8 cellular contexts compared by ENCODE assay signal in genomic region chr12:105083551-105084105, GRCh38. TPM values are rescaled to one million over a fixed set of nuclear protein-coding genes. Genes with fewer than 3 reads are reported as not detected.
DNase-seq lines count a peak whose midpoint lies in the region; ATAC-seq, FAIRE-seq and TF ChIP-seq lines count a peak whose summit lies in the region.

No MANE protein-coding gene starts in this region.

- peak overlapping the region; percentile 67 for H3K4me3 ChIP-seq in neural progenitor cell
- H3K4me3 ChIP-seq in small intestine (ENCODE audit: low read depth in 1 of 2, low read length in 2 of 2): no peak overlapping the region

- H3K9me3 ChIP-seq in neural progenitor cell (ENCODE audit: low read depth) (no peaks in the 10 kb centered on the region), small intestine (ENCODE audit: control insufficient read depth, low read depth) (no peaks in the 10 kb centered on the region)

- intact Hi-C loops in activated T-helper 2 cell treated with anti-CD3 and anti-CD28 coated beads, Interferon-gamma antibody, Interleukin-2, Interleukin-4, amounts not matched to agents 10 μg/mL and 5 μg/mL and 100 μg/mL, durations not matched to agents 14 hours and 24 hours and 36 hours (cut with micrococcal nuclease): loop anchor here (1.0 kb wide), 1 partner anchor 24 kb away; the partner anchor contains the start of gene WASHC4

- peaks cover 11% of the 10 kb centered on the region for H3K4me1 Mint-ChIP-seq in T-helper 2 cell treated with Interferon-gamma antibody and Interleukin-4, amounts not matched to agents 5 μg/mL and 100 μg/mL, for 36 hours (ENCODE audit: low read depth)
- H3K4me1 Mint-ChIP-seq in activated T-helper 2 cell treated with anti-CD3 and anti-CD28 coated beads, Interferon-gamma antibody, Interleukin-2, Interleukin-4, amounts not matched to agents 10 μg/mL and 5 μg/mL and 100 μg/mL, durations not matched to agents 14 hours and 24 hours and 36 hours (ENCODE audit: low read depth): peaks cover 8% of the 10 kb centered on the region
- peaks cover 9% of the 10 kb centered on the region for H3K4me1 Mint-ChIP-seq in neural progenitor cell

- peaks cover 39% of the 10 kb centered on the region for H3K27me3 ChIP-seq in neural progenitor cell
- H3K27me3 ChIP-seq in small intestine (ENCODE audit: control insufficient read depth in 2 of 2, insufficient read depth in 2 of 2, low read length in 2 of 2): no peaks in the 10 kb centered on the region

- H3F3A ChIP-seq in neural progenitor cell (ENCODE audit: low read depth): peaks cover 12% of the 10 kb centered on the region

- H3K4me1 ChIP-seq in neural progenitor cell (peaks cover 13% of the 10 kb centered on the region), small intestine (ENCODE audit: control insufficient read depth in 2 of 2, insufficient read depth in 1 of 2, low read depth in 1 of 2, low read length in 1 of 2) (no peaks in the 10 kb centered on the region)

- peak overlapping the region; percentile 83 for H3K4me3 Mint-ChIP-seq in T-helper 2 cell treated with Interferon-gamma antibody and Interleukin-4, amounts not matched to agents 5 μg/mL and 100 μg/mL, for 36 hours
- peak overlapping the region; percentile 80 for H3K4me3 Mint-ChIP-seq in activated T-helper 2 cell treated with anti-CD3 and anti-CD28 coated beads, Interferon-gamma antibody, Interleukin-2, Interleukin-4, amounts not matched to agents 10 μg/mL and 5 μg/mL and 100 μg/mL, durations not matched to agents 14 hours and 24 hours and 36 hours (ENCODE audit: low read depth)
- H3K4me3 Mint-ChIP-seq in neural progenitor cell: peak overlapping the region; percentile 87

- DNase-seq in T-helper 2 cell treated with Interferon-gamma antibody and Interleukin-4, amounts not matched to agents 5 μg/mL and 100 μg/mL, for 36 hours (ENCODE audit: low spot score): no peak
- DNase-seq in T-helper 2 cell: no peak
- peak; percentile 69 for DNase-seq in LHCN-M2 (ENCODE audit: low read depth)
- DNase-seq in activated T-helper 2 cell treated with anti-CD3 and anti-CD28 coated beads, Interferon-gamma antibody, Interleukin-2, Interleukin-4, amounts not matched to agents 10 μg/mL and 5 μg/mL and 100 μg/mL, durations not matched to agents 14 hours and 24 hours and 36 hours (ENCODE audit: low spot score): no peak
- DNase-seq in frontal cortex (ENCODE audit: low spot score in 2 of 2): peak; percentile 12 to 23
- peak; percentile 34 for DNase-seq in neural progenitor cell (ENCODE audit: low spot score)
- no peak for DNase-seq in small intestine

- peak overlapping the region; percentile 99 for H3K4me2 ChIP-seq in neural progenitor cell

- TF ChIP-seq CTCF in neural progenitor cell (IDR thresholded peaks at IDR 0.05): no peak

- peaks cover 5% of the 10 kb centered on the region for H3K9me3 Mint-ChIP-seq in T-helper 2 cell treated with Interferon-gamma antibody and Interleukin-4, amounts not matched to agents 5 μg/mL and 100 μg/mL, for 36 hours
- H3K9me3 Mint-ChIP-seq in activated T-helper 2 cell treated with anti-CD3 and anti-CD28 coated beads, Interferon-gamma antibody, Interleukin-2, Interleukin-4, amounts not matched to agents 10 μg/mL and 5 μg/mL and 100 μg/mL, durations not matched to agents 14 hours and 24 hours and 36 hours: no peaks in the 10 kb centered on the region
- peaks cover 8% of the 10 kb centered on the region for H3K9me3 Mint-ChIP-seq in neural progenitor cell

- H3K27me3 Mint-ChIP-seq in T-helper 2 cell treated with Interferon-gamma antibody and Interleukin-4, amounts not matched to agents 5 μg/mL and 100 μg/mL, for 36 hours (ENCODE audit: low read depth): peaks cover 37% of the 10 kb centered on the region
- H3K27me3 Mint-ChIP-seq in activated T-helper 2 cell treated with anti-CD3 and anti-CD28 coated beads, Interferon-gamma antibody, Interleukin-2, Interleukin-4, amounts not matched to agents 10 μg/mL and 5 μg/mL and 100 μg/mL, durations not matched to agents 14 hours and 24 hours and 36 hours (ENCODE audit: low read depth): peaks cover 35% of the 10 kb centered on the region
- peaks cover 9% of the 10 kb centered on the region for H3K27me3 Mint-ChIP-seq in neural progenitor cell (ENCODE audit: insufficient read depth, low read depth)

- no peak for ATAC-seq in GM19023 (IDR thresholded peaks at IDR 0.05; ENCODE audit: unreplicated experiment)

- no peaks in the 10 kb centered on the region for H3K36me3 Mint-ChIP-seq in T-helper 2 cell treated with Interferon-gamma antibody and Interleukin-4, amounts not matched to agents 5 μg/mL and 100 μg/mL, for 36 hours (ENCODE audit: low read depth)
- no peaks in the 10 kb centered on the region for H3K36me3 Mint-ChIP-seq in activated T-helper 2 cell treated with anti-CD3 and anti-CD28 coated beads, Interferon-gamma antibody, Interleukin-2, Interleukin-4, amounts not matched to agents 10 μg/mL and 5 μg/mL and 100 μg/mL, durations not matched to agents 14 hours and 24 hours and 36 hours (ENCODE audit: low read depth)
- H3K36me3 Mint-ChIP-seq in neural progenitor cell: no peaks in the 10 kb centered on the region

- peak overlapping the region; percentile 99 for H2AFZ ChIP-seq in neural progenitor cell (replicated peaks)

- H3K79me2 ChIP-seq in neural progenitor cell (ENCODE audit: low read depth): no peaks in the 10 kb centered on the region

- WGBS in small intestine, 3 donors: 11 to 18% (median 12%) methylated on average over 18 of the region's 18 CpGs

- H3K36me3 ChIP-seq in neural progenitor cell (no peaks in the 10 kb centered on the region), small intestine (ENCODE audit: control insufficient read depth in 2 of 2, insufficient read depth in 2 of 2, low read length in 2 of 2) (no peaks in the 10 kb centered on the region)

- no peak overlapping the region for H3K9ac ChIP-seq in neural progenitor cell

- H3K27ac ChIP-seq in neural progenitor cell (no peak overlapping the region), small intestine (ENCODE audit: low read depth in 1 of 2, low read length in 1 of 2) (peak overlapping the region in 1 of 2 donors; percentile 73)

- FAIRE-seq in frontal cortex (lab: Jason Lieb, UNC): no peak
- no peak for FAIRE-seq in small intestine (lab: Jason Lieb, UNC)

- no peaks in the 10 kb centered on the region for H4K20me1 ChIP-seq in neural progenitor cell (ENCODE audit: low read depth)

- peak overlapping the region; percentile 50 for H3K27ac Mint-ChIP-seq in T-helper 2 cell treated with Interferon-gamma antibody and Interleukin-4, amounts not matched to agents 5 μg/mL and 100 μg/mL, for 36 hours
- H3K27ac Mint-ChIP-seq in activated T-helper 2 cell treated with anti-CD3 and anti-CD28 coated beads, Interferon-gamma antibody, Interleukin-2, Interleukin-4, amounts not matched to agents 10 μg/mL and 5 μg/mL and 100 μg/mL, durations not matched to agents 14 hours and 24 hours and 36 hours: peak overlapping the region; percentile 44
- H3K27ac Mint-ChIP-seq in neural progenitor cell: peak overlapping the region; percentile 22

RNA-seq across cellular contexts. Expression of gene ALDH1L2, which starts 0.6 kb away (rescaled TPM):
- total RNA-seq in LHCN-M2 (2014; rRNA removed) (7.5 and 14.9 TPM in 2 replicates), frontal cortex (4.9 TPM), neural progenitor cell (ENCODE audit: low replicate concordance) (0.13 and 0.68 TPM in 2 replicates)
- polyA plus RNA-seq in LHCN-M2 (2012): 4.2 TPM
- total RNA-seq in activated T-helper 2 cell treated with anti-CD3 and anti-CD28 coated beads, Interferon-gamma antibody, Interleukin-2, Interleukin-4, amounts not matched to agents 10 μg/mL and 5 μg/mL and 100 μg/mL, durations not matched to agents 14 hours and 24 hours and 36 hours: 1.0 and 1.4 TPM in 2 replicates
- 1 to 10 TPM in 1 of 3 donors, under 1 TPM in 2; 0.22 to 1.7 (median 0.54) TPM for polyA plus RNA-seq in small intestine

RNA-seq across cellular contexts. Expression of gene WASHC4, which starts 23.9 kb away (rescaled TPM):
- total RNA-seq in LHCN-M2 (2014; rRNA removed) (64.3 and 83.5 TPM in 2 replicates), frontal cortex (73.0 TPM), neural progenitor cell (ENCODE audit: low replicate concordance) (53.9 and 81.1 TPM in 2 replicates)
- 10.3 TPM for polyA plus RNA-seq in LHCN-M2 (2012)
- 38.4 and 41.3 TPM in 2 replicates for total RNA-seq in activated T-helper 2 cell treated with anti-CD3 and anti-CD28 coated beads, Interferon-gamma antibody, Interleukin-2, Interleukin-4, amounts not matched to agents 10 μg/mL and 5 μg/mL and 100 μg/mL, durations not matched to agents 14 hours and 24 hours and 36 hours
- polyA plus RNA-seq in small intestine: 10 to 100 TPM; 11.7 to 13.8 (median 13.6) TPM

Comparison
In these comparisons a context has a peak if more than half of its experiments do, and no peak if none do; other contexts are left out.
1. DNase-seq: peak in LHCN-M2 (single experiment), frontal cortex (2 of 2) and neural progenitor cell (single experiment); none in T-helper 2 cell treated with Interferon-gamma antibody and Interleukin-4, amounts not matched to agents 5 μg/mL and 100 μg/mL, for 36 hours (single experiment), T-helper 2 cell (0 of 5), activated T-helper 2 cell treated with anti-CD3 and anti-CD28 coated beads, Interferon-gamma antibody, Interleukin-2, Interleukin-4, amounts not matched to agents 10 μg/mL and 5 μg/mL and 100 μg/mL, durations not matched to agents 14 hours and 24 hours and 36 hours (single experiment) and small intestine (single experiment).
2. Peak in every context shown above with its lines, with median percentiles within 50 percentile points of each other: H3K27ac Mint-ChIP-seq and H3K4me3 Mint-ChIP-seq.